Comparison of ENCODE assay signal across 8 cellular contexts in the genomic region with DNA sequence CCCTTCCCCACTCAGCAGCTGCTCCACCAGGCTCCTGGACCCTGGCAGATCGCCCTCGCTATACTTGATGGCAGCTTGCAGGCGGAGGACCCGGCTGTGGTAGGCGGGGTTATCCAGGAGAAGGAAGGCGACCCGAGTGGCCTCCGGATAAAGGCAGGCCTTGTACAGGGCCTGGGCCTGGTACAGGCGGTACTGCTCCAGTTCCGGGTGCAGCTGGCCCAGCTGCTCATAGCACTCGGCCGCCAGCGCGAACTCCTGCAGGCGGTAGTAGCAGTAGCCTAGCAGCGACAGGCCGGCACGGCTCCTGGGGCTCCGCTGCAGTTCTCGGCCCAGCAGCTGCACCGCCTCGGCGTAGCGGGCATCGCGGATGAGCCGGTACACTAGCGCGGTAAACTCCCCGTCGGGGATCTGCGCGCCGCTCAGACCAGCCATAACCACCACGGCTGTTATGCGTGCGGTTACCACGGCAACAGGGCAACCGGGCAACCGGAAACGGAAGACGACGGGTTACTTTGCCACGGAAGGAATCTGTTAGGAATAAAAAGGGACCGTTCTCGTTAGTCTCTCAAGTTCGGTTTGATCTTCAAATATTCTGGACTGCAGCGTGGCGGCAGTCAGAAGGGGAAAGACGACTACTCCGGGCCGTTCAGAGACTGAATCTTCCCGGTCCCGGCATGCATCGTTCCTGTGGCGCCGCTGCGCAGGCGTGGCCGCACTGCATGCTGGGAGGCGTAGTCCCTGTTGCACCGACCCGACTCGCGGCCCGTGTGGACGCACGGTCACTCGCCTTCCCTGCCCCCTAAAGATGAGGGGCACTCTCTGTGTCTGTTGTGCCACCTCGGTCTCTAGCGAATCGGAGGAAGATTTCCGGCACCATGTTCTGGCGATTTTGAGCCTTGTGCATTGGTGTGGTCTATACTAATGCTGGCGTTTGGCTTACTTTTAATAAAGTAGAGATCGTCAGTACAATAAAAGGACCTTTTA.
DNase-seq lines count a peak whose midpoint lies in the region; ATAC-seq and FAIRE-seq lines count a peak whose summit lies in the region.

No MANE protein-coding gene starts in this region.

- peak; percentile 91 for DNase-seq in AG08395 (ENCODE audit: low spot score)
- peak; percentile 90 for DNase-seq in NCI-H345 (lab: John Stamatoyannopoulos, UW)
- peak; percentile 83 for DNase-seq in activated CD4-positive, CD25-positive, alpha-beta regulatory T cell treated with anti-CD3 and anti-CD28 coated beads, Interleukin-2, amount 50 U/mL, for 16 hours (ENCODE audit: low read depth, low spot score)
- peak; percentile 88 for DNase-seq in central memory CD8-positive, alpha-beta T cell (ENCODE audit: low spot score in 2 of 2)
- DNase-seq in stimulated activated CD4-positive, alpha-beta T cell treated with anti-CD3 and anti-CD28 coated beads, Interleukin-12 subunit alpha, Interleukin-12 subunit beta, amount 100 ng/mL, for 24 hours (ENCODE audit: low read depth in 2 of 2), result peak; percentile 80 to 88

- no peaks in the 10 kb centered on the region for H3K9me3 Mint-ChIP-seq in central memory CD8-positive, alpha-beta T cell

- peak overlapping the region; percentile 93 for H3K4me3 Mint-ChIP-seq in central memory CD8-positive, alpha-beta T cell

- H3K27ac Mint-ChIP-seq in central memory CD8-positive, alpha-beta T cell (ENCODE audit: low read depth), result peak overlapping the region; percentile 99

- peaks cover 7% of the 10 kb centered on the region for H3K36me3 Mint-ChIP-seq in central memory CD8-positive, alpha-beta T cell (ENCODE audit: insufficient read depth)

- peaks cover 7% of the 10 kb centered on the region for H3K4me1 Mint-ChIP-seq in central memory CD8-positive, alpha-beta T cell

- peaks cover 7% of the 10 kb centered on the region for H3K27me3 Mint-ChIP-seq in central memory CD8-positive, alpha-beta T cell

- ATAC-seq in GM18909 (IDR thresholded peaks at IDR 0.05; ENCODE audit: poor library complexity, unreplicated experiment) (peak; percentile 98), HG03159 (IDR thresholded peaks at IDR 0.05; ENCODE audit: unreplicated experiment) (peak; percentile 98)
- ATAC-seq in central memory CD8-positive, alpha-beta T cell (replicated peaks; ENCODE audit: extremely low read depth, poor library complexity, severe bottlenecking), result peak; percentile 95

- peak; percentile 75 for FAIRE-seq in islet of Langerhans (lab: Jason Lieb, UNC)

Comparison
In these comparisons a context has a peak if more than half of its experiments do, and no peak if none do; other contexts are left out.
1. Peak in every context shown above with its lines: DNase-seq and ATAC-seq.